Comparison of ENCODE assay signal across 8 cellular contexts in the genomic region with DNA sequence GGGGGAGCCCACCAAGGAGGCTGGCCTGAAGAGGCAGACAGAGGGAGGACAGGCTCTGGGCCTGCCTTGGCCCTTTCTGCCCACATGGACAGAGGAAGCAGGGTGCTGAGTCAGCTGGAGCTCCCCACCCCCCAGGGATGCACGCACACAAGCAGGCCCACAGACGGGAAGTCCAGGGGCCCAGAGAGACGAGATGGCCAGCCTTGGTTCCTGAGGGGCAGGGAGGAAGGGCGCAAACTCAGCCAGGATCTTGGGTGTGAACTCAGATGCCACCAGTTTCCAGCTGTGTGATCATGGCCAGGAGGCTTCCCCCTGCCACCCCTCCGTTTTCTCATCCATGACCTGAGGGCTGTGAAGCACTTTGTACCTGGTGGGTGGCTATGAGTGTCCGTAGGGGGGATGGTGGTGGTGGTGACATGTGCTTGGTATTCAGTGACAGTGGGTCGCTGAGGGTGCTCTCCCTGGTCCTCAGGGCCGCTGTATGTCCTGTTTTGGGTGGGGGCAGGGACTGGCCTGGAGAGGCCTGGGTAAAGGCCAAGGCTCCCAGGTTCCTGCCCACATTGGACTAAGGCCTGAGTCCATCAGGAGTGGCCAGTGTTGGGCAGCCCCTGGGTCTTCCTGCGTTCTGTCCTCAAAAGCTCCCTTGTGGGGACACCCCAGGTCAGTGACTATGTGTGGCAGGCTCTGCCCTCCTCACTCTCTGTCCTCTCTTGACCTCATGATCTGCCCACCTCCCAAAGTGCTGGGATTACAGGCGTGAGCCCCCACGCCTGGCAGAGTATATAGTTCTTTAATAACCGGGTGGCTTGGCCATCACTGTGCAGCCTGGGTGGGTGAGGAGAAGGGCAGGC. TPM values are rescaled to one million over a fixed set of nuclear protein-coding genes. Genes with fewer than 3 reads are reported as not detected.
DNase-seq lines count a peak whose midpoint lies in the region; ATAC-seq and TF ChIP-seq lines count a peak whose summit lies in the region.

No MANE protein-coding gene starts in this region.

- peak overlapping the region; percentile 16 for H3K27ac ChIP-seq in WERI-Rb-1

- peak; percentile 66 for DNase-seq in HCEC 1CT
- peak; percentile 18 for DNase-seq in WERI-Rb-1
- DNase-seq in glomerular visceral epithelial cell (ENCODE audit: extremely low spot score): peak; percentile 81
- DNase-seq in sciatic nerve (ENCODE audit: low spot score): peak; percentile 84
- DNase-seq in G401 (ENCODE audit: low spot score): no peak

- H3K4me3 ChIP-seq in WERI-Rb-1 (ENCODE audit: low read depth, low read length): no peak overlapping the region

- no peak for TF ChIP-seq CTCF in WERI-Rb-1 (IDR thresholded peaks at IDR 0.05; ENCODE audit: low read depth, low read length)

- peaks cover 3% of the 10 kb centered on the region for H3K36me3 ChIP-seq in WERI-Rb-1

- no peaks in the 10 kb centered on the region for H3K9me3 ChIP-seq in WERI-Rb-1 (ENCODE audit: severe bottlenecking)

- ATAC-seq in sciatic nerve (peak; percentile 41), GM18907 (IDR thresholded peaks at IDR 0.05; ENCODE audit: unreplicated experiment) (no peak), HG03280 (IDR thresholded peaks at IDR 0.05; ENCODE audit: unreplicated experiment) (no peak), GM18867 (IDR thresholded peaks at IDR 0.05; ENCODE audit: unreplicated experiment) (no peak)

- in situ Hi-C loops in G401 (cut with HindIII; ENCODE audit: low sequenced_read_pairs): no loop called here

- intact Hi-C loops in sciatic nerve (cut with DNase I): no loop called here

- H3K27me3 ChIP-seq in WERI-Rb-1 (ENCODE audit: insufficient read depth, low read depth, severe bottlenecking): no peaks in the 10 kb centered on the region

RNA-seq across cellular contexts. Expression of a gene that starts 2.0 kb away (rescaled TPM):
- total RNA-seq in sciatic nerve: 82.7 TPM
- 9.0 TPM in 2 replicates for total RNA-seq in G401 (2014; rRNA removed; shearing (Covaris generic))

RNA-seq across cellular contexts. Expression of a gene that starts 38.8 kb away (rescaled TPM):
- total RNA-seq in sciatic nerve: 34.9 TPM
- 42.9 and 57.7 TPM in 2 replicates for total RNA-seq in G401 (2014; rRNA removed; shearing (Covaris generic))

RNA-seq across cellular contexts. Expression of a gene that starts 48.7 kb away (rescaled TPM):
- 429 TPM for total RNA-seq in sciatic nerve
- 82.3 and 121 TPM in 2 replicates for total RNA-seq in G401 (2014; rRNA removed; shearing (Covaris generic))
